ENCODE assay signal across 33 cellular contexts in genomic region chr3:162547321-162547720, GRCh38.
"Had no signal": no experiment of that assay in that cellular context is flagged by ENCODE, and none has a peak within 500 bp of the region (broad histone marks: within the 10 kb centered on the region; RNA-seq: fewer than 3 reads in every experiment).

No MANE protein-coding gene starts in this region.

- DNase-seq: Karpas-422, MM.1S, MV-4-11, NCI-H1092 treated with DMSO at 0.1 percent for 48 hours, NCI-H1105 treated with DMSO at 0.1 percent for 48 hours, NCI-H1417, NCI-H1436, NCI-H146, NCI-H1694, NCI-H187, NCI-H1930, NCI-H2029 treated with DMSO at 0.1 percent for 48 hours, NCI-H2081 treated with DMSO at 0.1 percent for 48 hours, NCI-H2107, NCI-H2171, NCI-H226, NCI-H446 treated with DMSO at 0.1 percent for 48 hours, NCI-H510A, NCI-H524, NCI-H526, NCI-H69, NCI-H748 treated with DMSO at 0.1 percent for 48 hours, NCI-H82, PC-9, SHP77, SIG-M5, SJCRH30, T-cell had no signal

- H3K4me1 ChIP-seq: SJCRH30 had no signal

- H3K4me3 ChIP-seq: PC-9, SJCRH30, SK-N-MC had no signal

- H3K36me3 ChIP-seq: SJCRH30 had no signal

- ATAC-seq: Panc1, Right ventricle myocardium inferior, SK-N-SH treated with all-trans-retinoic acid at 6 μM for 48 hours, T-cell had no signal

- H2AFZ ChIP-seq: PC-9 had no signal

- H3K27me3 Mint-ChIP-seq: T-cell had no signal

- H3K27ac ChIP-seq: PC-9, RWPE1, SJCRH30, SK-N-MC had no signal

- H3K27me3 ChIP-seq: SJCRH30 had no signal

- H3K4me1 Mint-ChIP-seq: T-cell had no signal

- H3K27ac Mint-ChIP-seq: T-cell had no signal

- H3K4me3 Mint-ChIP-seq: T-cell had no signal

- H3K36me3 Mint-ChIP-seq: T-cell had no signal

- H3K4me2 ChIP-seq: PC-9 had no signal
